In the genomic region with DNA sequence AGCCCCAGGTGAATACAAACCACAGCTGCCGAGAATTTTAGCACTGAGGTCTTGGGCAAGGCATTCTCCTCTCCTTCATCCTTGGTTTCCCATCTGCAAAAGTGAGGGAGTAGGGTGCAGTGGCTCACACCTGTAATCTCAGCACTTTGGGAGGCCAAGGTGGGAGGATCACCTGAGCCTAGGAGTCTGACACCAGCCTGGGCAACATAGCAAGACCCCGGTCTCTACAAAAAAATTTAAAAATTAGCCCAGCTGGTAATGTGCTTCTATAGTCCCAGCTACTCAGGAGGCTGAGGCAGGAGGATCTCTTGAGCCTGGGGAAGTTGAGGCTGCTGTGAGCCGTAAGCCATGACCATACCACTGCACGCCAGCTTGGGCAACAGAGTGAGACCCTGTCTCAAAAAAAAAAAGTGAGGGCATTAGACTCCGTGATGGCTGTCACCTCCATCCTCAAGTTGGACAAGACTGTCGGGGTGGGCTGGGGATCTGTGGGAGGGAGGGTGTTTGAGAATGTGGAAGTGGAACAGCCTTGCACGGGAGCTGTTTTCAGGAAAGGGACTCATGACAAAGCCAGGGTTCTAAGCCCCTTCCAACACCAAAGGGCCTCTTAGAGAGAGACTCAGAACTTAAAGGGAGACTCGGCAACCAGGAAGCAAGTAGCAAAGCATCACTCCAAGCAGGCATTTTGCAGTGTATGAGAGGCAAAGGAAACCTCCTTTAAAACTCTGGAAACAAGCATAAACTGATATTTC, we compare ENCODE assay signal across 17 cellular contexts.
"Had no signal": no experiment of that assay in that cellular context is flagged by ENCODE, and none has a peak within 500 bp of the region (broad histone marks: within the 10 kb centered on the region; RNA-seq: fewer than 3 reads in every experiment).

No MANE protein-coding gene starts in this region.

- H3K4me2 ChIP-seq: hepatocyte, SK-N-SH had no signal

- H3K9ac ChIP-seq: SK-N-SH had no signal

- H3K27ac Mint-ChIP-seq: activated T-cell treated with anti-CD3 and anti-CD28 coated beads, Interleukin-2, amount 50 U/mL, for 72 hours had no signal

- H3K27me3 ChIP-seq: colonic mucosa, esophagus squamous epithelium, hepatocyte, right lobe of liver, spleen, tibial nerve, uterus had no signal

- H3K4me3 Mint-ChIP-seq: activated T-cell treated with anti-CD3 and anti-CD28 coated beads, Interleukin-2, amount 50 U/mL, for 72 hours; nephron had no signal

- H2AFZ ChIP-seq: hepatocyte had no signal

- H3K9me3 Mint-ChIP-seq: activated T-cell treated with anti-CD3 and anti-CD28 coated beads, Interleukin-2, amount 50 U/mL, for 72 hours; nephron had no signal

- H3K27ac ChIP-seq: esophagus squamous epithelium, hepatocyte, psoas muscle, right lobe of liver, spleen, tibial nerve, uterus had no signal

- H3K4me1 ChIP-seq: colonic mucosa, psoas muscle, uterus had no signal

- ATAC-seq: activated T-cell treated with anti-CD3 and anti-CD28 coated beads, Interleukin-2, amount 50 U/mL, for 72 hours; left lobe of liver; psoas muscle; right lobe of liver had no signal

- DNase-seq: activated CD4-positive, alpha-beta T cell treated with anti-CD3 and anti-CD28 coated beads, Interleukin-2, amount 50 U/mL, for 4 hours; activated CD4-positive, CD25-positive, alpha-beta regulatory T cell; activated naive CD4-positive, alpha-beta T cell treated with anti-CD3 and anti-CD28 coated beads, Interleukin-2, amount 50 U/mL, for 16 hours; activated T-cell treated with anti-CD3 and anti-CD28 coated beads, Interleukin-2, amount 50 U/mL, for 72 hours; colonic mucosa; esophagus squamous epithelium; mammary epithelial cell; psoas muscle; SHP77; SK-N-SH; spleen; uterus had no signal

- H3K36me3 ChIP-seq: colonic mucosa, esophagus squamous epithelium, right lobe of liver, spleen, tibial nerve, uterus had no signal

- H3K9me3 ChIP-seq: colonic mucosa, esophagus squamous epithelium, psoas muscle, right lobe of liver, SK-N-SH, spleen, tibial nerve, uterus had no signal

- H3K4me3 ChIP-seq: colonic mucosa, esophagus squamous epithelium, hepatocyte, psoas muscle, right lobe of liver, spleen, tibial nerve, uterus had no signal
